In the genomic region with DNA sequence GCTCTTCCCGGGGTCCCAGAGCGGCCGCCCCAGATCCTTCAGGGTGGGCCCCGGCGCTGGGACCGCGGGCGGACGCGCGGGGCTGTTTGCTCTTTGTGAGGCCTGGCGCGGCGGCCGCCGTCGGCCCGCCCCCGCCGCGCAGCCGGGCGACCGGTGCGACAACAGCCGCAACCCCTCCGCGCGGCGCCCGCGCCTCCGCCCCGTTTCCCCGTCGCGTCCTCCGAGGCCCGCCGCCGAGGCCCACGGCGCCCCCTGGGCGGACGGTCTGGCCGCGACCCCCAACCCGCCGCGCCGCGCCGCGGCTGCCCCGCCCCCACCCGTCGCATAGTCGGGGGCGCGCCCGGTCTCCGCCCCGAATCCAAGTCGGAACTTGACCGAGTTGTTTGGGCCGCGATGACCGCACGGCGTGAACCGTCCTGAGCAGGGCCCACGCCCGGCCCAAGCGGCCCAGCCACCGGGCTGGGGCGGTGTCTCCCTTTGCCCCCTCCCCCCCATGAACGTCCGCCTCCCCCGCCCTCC, we compare ENCODE assay signal across 8 cellular contexts. TPM values are rescaled to one million over a fixed set of nuclear protein-coding genes. Genes with fewer than 3 reads are reported as not detected.
DNase-seq lines count a peak whose midpoint lies in the region; ATAC-seq and TF ChIP-seq lines count a peak whose summit lies in the region.

No MANE protein-coding gene starts in this region.

- TF ChIP-seq CTCF in Peyer's patch (IDR thresholded peaks at IDR 0.05) (no peak), upper lobe of right lung (IDR thresholded peaks at IDR 0.05) (no peak)

- no peaks in the 10 kb centered on the region for H3K9me3 ChIP-seq in CD4-positive, CD25-positive, alpha-beta regulatory T cell (ENCODE audit: control insufficient read depth in 2 of 2, low read length in 2 of 2)
- no peaks in the 10 kb centered on the region for H3K9me3 ChIP-seq in Peyer's patch
- no peaks in the 10 kb centered on the region for H3K9me3 ChIP-seq in mononuclear cell (ENCODE audit: low read depth, low read length)
- no peaks in the 10 kb centered on the region for H3K9me3 ChIP-seq in upper lobe of right lung

- TF ChIP-seq POLR2A in Peyer's patch (IDR thresholded peaks at IDR 0.05) = no peak

- peak overlapping the region; percentile 99 for H3K27ac ChIP-seq in CD4-positive, CD25-positive, alpha-beta regulatory T cell (ENCODE audit: insufficient read depth, low read length, poor library complexity, severe bottlenecking)
- H3K27ac ChIP-seq in Peyer's patch = peak overlapping the region; percentile 99 to 100 (median 100)
- H3K27ac ChIP-seq in cingulate gyrus (ENCODE audit: low read depth, low read length) = peak overlapping the region; percentile 94
- H3K27ac ChIP-seq in upper lobe of right lung = peak overlapping the region; percentile 99

- DNase-seq in CD4-positive, CD25-positive, alpha-beta regulatory T cell = peak in 1 of 3 donors; percentile 34
- peak in 1 of 3 donors; percentile 50 for DNase-seq in Peyer's patch
- DNase-seq in upper lobe of right lung = peak; percentile 80
- DNase-seq in NCI-H82 treated with DMSO at 0.1 percent for 48 hours (lab: John Stamatoyannopoulos, UW; ENCODE audit: unreplicated experiment) = no peak

- H3K27me3 ChIP-seq in CD4-positive, CD25-positive, alpha-beta regulatory T cell (ENCODE audit: control insufficient read depth, insufficient read depth, low read length) = no peaks in the 10 kb centered on the region
- H3K27me3 ChIP-seq in Peyer's patch (no peaks in the 10 kb centered on the region), mononuclear cell (ENCODE audit: insufficient read depth, low read length) (no peaks in the 10 kb centered on the region), upper lobe of right lung (no peaks in the 10 kb centered on the region)

- no peak for ATAC-seq in CD4-positive, CD25-positive, alpha-beta regulatory T cell (ENCODE audit: low read depth in 2 of 2)
- ATAC-seq in GM21619 (IDR thresholded peaks at IDR 0.05; ENCODE audit: unreplicated experiment) (peak; percentile 2), upper lobe of right lung (peak; percentile 12), HG03520 (IDR thresholded peaks at IDR 0.05; ENCODE audit: unreplicated experiment) (no peak)

- peaks cover 7% of the 10 kb centered on the region for H3K27me3 Mint-ChIP-seq in CD4-positive, CD25-positive, alpha-beta regulatory T cell

- peaks cover 0 to 1% (median 0%) of the 10 kb centered on the region in 7 donors for H3K9me3 Mint-ChIP-seq in CD4-positive, CD25-positive, alpha-beta regulatory T cell

- peaks cover 25% of the 10 kb centered on the region for H3K36me3 Mint-ChIP-seq in CD4-positive, CD25-positive, alpha-beta regulatory T cell

- H3K4me3 Mint-ChIP-seq in CD4-positive, CD25-positive, alpha-beta regulatory T cell = peak overlapping the region; percentile 88 to 94 (median 91)

- H3K4me1 ChIP-seq in CD4-positive, CD25-positive, alpha-beta regulatory T cell (ENCODE audit: control insufficient read depth, insufficient read depth, low read length, poor library complexity, severe bottlenecking) = peaks cover 40% of the 10 kb centered on the region
- peaks cover 0 to 30% (median 18%) of the 10 kb centered on the region in 4 donors for H3K4me1 ChIP-seq in Peyer's patch
- H3K4me1 ChIP-seq in mononuclear cell (ENCODE audit: insufficient read depth, low read length) = peaks cover 46% of the 10 kb centered on the region
- H3K4me1 ChIP-seq in upper lobe of right lung = peaks cover 44% of the 10 kb centered on the region

- peaks cover 27% of the 10 kb centered on the region for H3K36me3 ChIP-seq in CD4-positive, CD25-positive, alpha-beta regulatory T cell (ENCODE audit: control insufficient read depth, insufficient read depth, low read length)
- peaks cover 0 to 6% (median 0%) of the 10 kb centered on the region in 3 donors for H3K36me3 ChIP-seq in Peyer's patch
- H3K36me3 ChIP-seq in upper lobe of right lung = peaks cover 8% of the 10 kb centered on the region

- H3K27ac Mint-ChIP-seq in CD4-positive, CD25-positive, alpha-beta regulatory T cell = peak overlapping the region in 2 of 3 donors; percentile 63 to 98

- H3K4me3 ChIP-seq in CD4-positive, CD25-positive, alpha-beta regulatory T cell (ENCODE audit: low read depth, low read length) = no peak overlapping the region
- H3K4me3 ChIP-seq in Peyer's patch (peak overlapping the region; percentile 96 to 99 (median 98)), mononuclear cell (ENCODE audit: low read length) (peak overlapping the region; percentile 86), upper lobe of right lung (peak overlapping the region; percentile 96)

- intact Hi-C loops in upper lobe of right lung (cut with DNase I) = no loop called here

- H3K4me1 Mint-ChIP-seq in CD4-positive, CD25-positive, alpha-beta regulatory T cell = peaks cover 31 to 66% (median 54%) of the 10 kb centered on the region in 4 donors

RNA-seq across cellular contexts. Expression of gene YPEL5, which starts 0.4 kb away (rescaled TPM):
- total RNA-seq in CD4-positive, CD25-positive, alpha-beta regulatory T cell = 616 TPM
- 100 to 1,000 TPM; 158 to 192 (median 168) TPM for polyA plus RNA-seq in CD4-positive, CD25-positive, alpha-beta regulatory T cell
- 10 to 100 TPM; 39.8 to 75.1 (median 59.0) TPM for total RNA-seq in Peyer's patch
- total RNA-seq in mononuclear cell = 625 TPM
- total RNA-seq in upper lobe of right lung = 101 TPM

Comparison
In these comparisons a context has a peak if more than half of its experiments do, and no peak if none do; other contexts are left out.
1. ATAC-seq: peak in GM21619 (single experiment) and upper lobe of right lung (single experiment); none in CD4-positive, CD25-positive, alpha-beta regulatory T cell (0 of 2) and HG03520 (single experiment).
2. Peak in every context shown above with its lines, with median percentiles within 50 percentile points of each other: H3K27ac ChIP-seq.